ENCODE assay signal across 8 cellular contexts in the genomic region with DNA sequence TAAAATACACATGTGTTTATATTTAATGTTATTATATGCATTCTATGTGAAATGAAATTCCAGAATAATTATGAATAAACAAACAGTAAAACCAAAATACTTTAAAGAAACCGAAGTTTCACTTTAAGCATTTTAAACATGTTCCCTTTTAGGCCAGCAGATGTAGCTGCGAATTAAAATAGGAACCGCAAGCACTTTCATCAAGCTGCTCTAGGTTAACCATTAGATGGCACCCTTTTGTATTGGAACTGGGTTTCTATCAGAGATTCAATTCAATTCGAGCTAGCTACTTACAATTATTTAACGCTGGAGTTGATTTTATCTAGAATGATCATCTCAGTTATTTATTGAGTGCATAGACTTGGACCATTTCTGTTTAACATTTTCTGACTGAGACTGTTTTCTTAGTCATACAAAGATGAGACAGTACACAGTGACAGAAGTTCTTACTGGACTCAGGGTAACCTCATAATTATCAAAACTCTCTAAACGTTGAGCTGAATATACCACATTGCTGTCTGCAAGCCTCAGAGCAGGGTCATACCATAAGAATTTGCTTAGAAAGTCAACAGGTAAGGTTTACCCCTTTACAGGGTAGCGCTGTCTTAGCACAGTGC. TPM values are rescaled to one million over a fixed set of nuclear protein-coding genes. Genes with fewer than 3 reads are reported as not detected.
DNase-seq lines count a peak whose midpoint lies in the region; ATAC-seq and TF ChIP-seq lines count a peak whose summit lies in the region.

No MANE protein-coding gene starts in this region.

- peaks cover 27% of the 10 kb centered on the region for H3K36me3 ChIP-seq in H7 (replicated peaks; ENCODE audit: control insufficient read depth, insufficient read depth, low read length)

- H3K36me3 Mint-ChIP-seq in effector memory CD8-positive, alpha-beta T cell (ENCODE audit: insufficient read depth) = peaks cover 10% of the 10 kb centered on the region
- H3K36me3 Mint-ChIP-seq in naive B cell = peaks cover 18 to 21% of the 10 kb centered on the region in 2 donors

- H3K27me3 Mint-ChIP-seq in effector memory CD8-positive, alpha-beta T cell = no peaks in the 10 kb centered on the region
- H3K27me3 Mint-ChIP-seq in naive B cell = no peaks in the 10 kb centered on the region

- H3K27ac Mint-ChIP-seq in effector memory CD8-positive, alpha-beta T cell = no peak overlapping the region
- H3K27ac Mint-ChIP-seq in naive B cell = no peak overlapping the region

- H3K9me3 Mint-ChIP-seq in effector memory CD8-positive, alpha-beta T cell = no peaks in the 10 kb centered on the region
- peaks cover 0 to 5% (median 0%) of the 10 kb centered on the region in 7 donors for H3K9me3 Mint-ChIP-seq in naive B cell

- H3K27me3 ChIP-seq in H7 (ENCODE audit: control insufficient read depth, insufficient read depth, low read length) = no peaks in the 10 kb centered on the region

- peak; percentile 74 for DNase-seq in H7
- DNase-seq in NCI-H226 = peak; percentile 35
- peak; percentile 6 to 23 (median 8) for DNase-seq in effector memory CD8-positive, alpha-beta T cell
- DNase-seq in naive B cell = peak; percentile 50
- DNase-seq in UCSD-AML1 (lab: John Stamatoyannopoulos, UW; ENCODE audit: unreplicated experiment) = no peak
- no peak for DNase-seq in C1 segment of cervical spinal cord (lab: John Stamatoyannopoulos, UW)
- DNase-seq in NCI-H187 (lab: John Stamatoyannopoulos, UW) = no peak

- TF ChIP-seq CTCF in GM12872 (IDR thresholded peaks at IDR 0.05; ENCODE audit: insufficient read depth, low read depth, low read length) = peak; percentile 79

- peaks cover 0 to 3% of the 10 kb centered on the region in 2 donors for H3K4me1 Mint-ChIP-seq in effector memory CD8-positive, alpha-beta T cell (ENCODE audit: low read depth in 2 of 2)
- peaks cover 0 to 6% (median 6%) of the 10 kb centered on the region in 3 donors for H3K4me1 Mint-ChIP-seq in naive B cell

- no peak overlapping the region for H3K4me3 Mint-ChIP-seq in effector memory CD8-positive, alpha-beta T cell
- no peak overlapping the region for H3K4me3 Mint-ChIP-seq in naive B cell

- ATAC-seq in effector memory CD8-positive, alpha-beta T cell (replicated peaks) = peak; percentile 91
- ATAC-seq in naive B cell (ENCODE audit: low read depth in 2 of 2) = peak; percentile 85 to 94

- no peak overlapping the region for H3K4me3 ChIP-seq in H7 (ENCODE audit: insufficient read depth, low read depth, low read length)

RNA-seq across cellular contexts. Expression of gene TMEM242, which starts 8.5 kb away (rescaled TPM):
- 4.6 and 6.5 TPM in 2 replicates for total RNA-seq in H7 (2014; rRNA removed; shearing (Covaris generic))
- 10 to 100 TPM in 4 of 6 donors, 1 to 10 TPM in 2; 9.3 to 18.6 (median 11.2) TPM for polyA plus RNA-seq in naive B cell (ENCODE audit: low read depth in 6 of 6)

Comparison
In these comparisons a context has a peak if more than half of its experiments do, and no peak if none do; other contexts are left out.
1. DNase-seq: peak in H7 (single experiment), NCI-H226 (single experiment), effector memory CD8-positive, alpha-beta T cell (3 of 3) and naive B cell (single experiment); none in UCSD-AML1 (single experiment), C1 segment of cervical spinal cord (0 of 14) and NCI-H187 (0 of 2).